ENCODE assay signal across 26 cellular contexts in the genomic region with DNA sequence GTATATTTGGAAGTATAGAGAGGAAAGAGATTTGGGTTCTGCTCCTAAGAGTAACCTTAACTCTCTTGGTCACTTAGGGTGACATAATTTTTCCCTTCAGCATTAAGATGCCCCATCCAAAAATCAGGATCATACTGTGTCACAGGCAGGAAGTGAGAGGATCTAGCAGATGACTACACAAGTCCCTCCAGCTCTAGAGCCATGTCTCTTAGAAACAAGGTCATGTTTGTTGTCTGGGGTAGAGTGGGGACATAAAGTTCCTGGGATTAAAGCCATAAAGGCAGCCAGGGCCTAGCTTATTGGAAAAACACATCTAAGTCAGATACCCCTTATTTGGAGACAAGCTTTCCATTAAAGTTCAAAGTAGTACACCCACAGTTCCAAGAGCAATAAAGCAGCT. TPM values are rescaled to one million over a fixed set of nuclear protein-coding genes. Genes with fewer than 3 reads are reported as not detected.
DNase-seq lines count a peak whose midpoint lies in the region; ATAC-seq and TF ChIP-seq lines count a peak whose summit lies in the region.
"Had no signal": no experiment of that assay in that cellular context is flagged by ENCODE, and none has a peak within 500 bp of the region (broad histone marks: within the 10 kb centered on the region; RNA-seq: fewer than 3 reads in every experiment).

No MANE protein-coding gene starts in this region.

- no peaks in the 10 kb centered on the region for H3K9me3 ChIP-seq in gastrocnemius medialis
- H3K9me3 ChIP-seq: BE2C, SJSA1 had no signal

- in situ Hi-C loops in gastrocnemius medialis (cut with MboI; ENCODE audit: low sequenced_read_pairs in 4 of 4), result no loop called here

- H3K4me3 ChIP-seq in gastrocnemius medialis, result no peak overlapping the region
- H3K4me3 ChIP-seq: SJSA1 had no signal

- peak overlapping the region; percentile 3 to 63 (median 24) for H3K27ac ChIP-seq in gastrocnemius medialis
- H3K27ac ChIP-seq: 22Rv1, SJSA1 had no signal

- no peak for TF ChIP-seq POLR2A in gastrocnemius medialis (IDR thresholded peaks at IDR 0.05)

- no peaks in the 10 kb centered on the region for H3K36me3 ChIP-seq in gastrocnemius medialis
- H3K36me3 ChIP-seq: BE2C, SJSA1 had no signal

- ATAC-seq in Right ventricle myocardium inferior, result peak; percentile 66
- peak; percentile 70 for ATAC-seq in left ventricle myocardium superior
- ATAC-seq in gastrocnemius medialis, result peak; percentile 63 to 64
- ATAC-seq in HG02763 (IDR thresholded peaks at IDR 0.05; ENCODE audit: unreplicated experiment), result no peak
- ATAC-seq in HG03025 (IDR thresholded peaks at IDR 0.05; ENCODE audit: low FRiP score, unreplicated experiment), result no peak
- ATAC-seq: PC-3 had no signal

- intact Hi-C loops in Right ventricle myocardium inferior (cut with DNase I), result no loop called here
- intact Hi-C loops in cardiac septum (cut with DNase I), result no loop called here
- intact Hi-C loops in left ventricle myocardium superior (cut with micrococcal nuclease), result no loop called here
- intact Hi-C loops in gastrocnemius medialis (cut with DNase I; ENCODE audit: low total_unique reads), result loop anchor here (5.0 kb wide), 1 partner anchor 35 kb away; a partner anchor contains a TSS

- no peak for TF ChIP-seq CTCF in gastrocnemius medialis (IDR thresholded peaks at IDR 0.05 in 4 of 5, conservative IDR thresholded peaks at IDR 0.05 in 1 of 5)

- DNase-seq in Right ventricle myocardium inferior (ENCODE audit: missing footprints) (no peak), cardiac septum (ENCODE audit: low spot score) (no peak), left ventricle myocardium superior (no peak), gastrocnemius medialis (no peak)
- no peak for DNase-seq in activated CD4-positive, alpha-beta T cell treated with anti-CD3 and anti-CD28 coated beads, Interleukin-2, amount 50 U/mL, for 1 hour
- DNase-seq: BE2C; CD8-positive, alpha-beta memory T cell; DND-41; KBM-7; MV-4-11; NCI-H1105; NCI-H146; NCI-H1930; NCI-H2107; NCI-H446; NCI-H524 treated with DMSO at 0.1 percent for 48 hours; NCI-H774; NK-92 treated with Interleukin-12 subunit alpha and Interleukin-12 subunit beta, amount 100 ng/mL, for 24 hours; PC-3 had no signal

- no peaks in the 10 kb centered on the region for H3K4me1 ChIP-seq in gastrocnemius medialis
- H3K4me1 ChIP-seq: BE2C, SJSA1 had no signal

- H3K27me3 ChIP-seq in gastrocnemius medialis, result no peaks in the 10 kb centered on the region
- H3K27me3 ChIP-seq: BE2C, SJSA1 had no signal

RNA-seq across cellular contexts. Expression of a gene that starts 2.7 kb away (rescaled TPM):
- total RNA-seq in Right ventricle myocardium inferior, result not detected
- total RNA-seq in cardiac septum, result 1.9 TPM
- 0.40 TPM for total RNA-seq in left ventricle myocardium superior
- total RNA-seq in gastrocnemius medialis, result under 1 TPM in 1 of 4 donors, not detected in 3; 0.61 TPM
- total RNA-seq: CD8-positive, alpha-beta memory T cell; H1; LHCN-M2; MCF 10A; PC-3; SJSA1 had no signal

RNA-seq across cellular contexts. Expression of a gene that starts 34.3 kb away (rescaled TPM):
- total RNA-seq in Right ventricle myocardium inferior (1.2 TPM), cardiac septum (0.97 TPM), left ventricle myocardium superior (0.82 TPM), gastrocnemius medialis (1 to 10 TPM in 1 of 4 donors, not detected in 3; 1.5 TPM)
- total RNA-seq: CD8-positive, alpha-beta memory T cell; H1; LHCN-M2; MCF 10A; PC-3; SJSA1 had no signal

RNA-seq across cellular contexts. Expression of a gene that starts 36.4 kb away (rescaled TPM):
- total RNA-seq in Right ventricle myocardium inferior (5.4 TPM), cardiac septum (3.2 TPM), left ventricle myocardium superior (5.4 TPM), gastrocnemius medialis (not detected)
- total RNA-seq: CD8-positive, alpha-beta memory T cell; H1; LHCN-M2; MCF 10A; PC-3; SJSA1 had no signal

RNA-seq across cellular contexts. Expression of a gene that starts 41.1 kb away (rescaled TPM):
- total RNA-seq in Right ventricle myocardium inferior (not detected), cardiac septum (not detected), left ventricle myocardium superior (not detected), gastrocnemius medialis (not detected)
- total RNA-seq: H1, LHCN-M2, MCF 10A, PC-3, SJSA1 had no signal

RNA-seq across cellular contexts. Expression of a gene that starts 52.0 kb away (rescaled TPM):
- total RNA-seq in Right ventricle myocardium inferior (not detected), cardiac septum (not detected), left ventricle myocardium superior (not detected), gastrocnemius medialis (not detected)
- total RNA-seq: CD8-positive, alpha-beta memory T cell; H1; LHCN-M2; MCF 10A; PC-3; SJSA1 had no signal

Comparison
In these comparisons a context has a peak if more than half of its experiments do, and no peak if none do; other contexts are left out.
1. ATAC-seq: peak in Right ventricle myocardium inferior (single experiment), left ventricle myocardium superior (single experiment) and gastrocnemius medialis (2 of 2); none in HG02763 (single experiment) and HG03025 (single experiment).